35 cellular contexts compared by ENCODE assay signal in genomic region chr19:50423279-50424113, GRCh38. TPM values are rescaled to one million over a fixed set of nuclear protein-coding genes. Genes with fewer than 3 reads are reported as not detected.
DNase-seq lines count a peak whose midpoint lies in the region; ATAC-seq, FAIRE-seq and TF ChIP-seq lines count a peak whose summit lies in the region.
"Had no signal": no experiment of that assay in that cellular context is flagged by ENCODE, and none has a peak within 500 bp of the region (broad histone marks: within the 10 kb centered on the region; RNA-seq: fewer than 3 reads in every experiment).

No MANE protein-coding gene starts in this region.

- POLR2A ChIA-PET in A549 (lab: Yijun Ruan, JAX): no interaction called here
- POLR2A ChIA-PET in HEK293T (lab: Yijun Ruan, JAX): no interaction called here

- H2AFZ ChIP-seq in OCI-LY3 (ENCODE audit: low read depth, low read length): no peak overlapping the region
- H2AFZ ChIP-seq: GM23248 had no signal

- TF ChIP-seq CTCF in A549 (IDR thresholded peaks at IDR 0.05): no peak
- no peak for TF ChIP-seq CTCF in OCI-LY3 (IDR thresholded peaks at IDR 0.05; ENCODE audit: low read depth, low read length)

- H3K27ac ChIP-seq in A549: no peak overlapping the region
- H3K27ac ChIP-seq in OCI-LY3 (ENCODE audit: low read length): peak overlapping the region; percentile 91
- H3K27ac ChIP-seq: brain microvascular endothelial cell, GM23248, heart right ventricle, prostate gland, SJCRH30, upper lobe of right lung had no signal

- TF ChIP-seq RAD21 in A549 (conservative IDR thresholded peaks at IDR 0.05 in 1 of 2, IDR thresholded peaks at IDR 0.05 in 1 of 2): no peak

- CTCF ChIA-PET in A549 (lab: Yijun Ruan, JAX) (interaction anchor here (0.8 to 5.8 kb wide), 7 partner anchors 8 to 57 kb away, joined by 3 to 36 read pairs (median 5); no protein-coding TSS in a partner anchor), HEK293T (lab: Yijun Ruan, JAX) (no interaction called here)

- no peak for TF ChIP-seq POLR2A in A549 (IDR thresholded peaks at IDR 0.05; ENCODE audit: low read length)

- H3K79me2 ChIP-seq in OCI-LY3 (ENCODE audit: low read length): peaks cover 48% of the 10 kb centered on the region

- FAIRE-seq in A549 (lab: Jason Lieb, UNC): no peak
- FAIRE-seq: frontal cortex, kidney had no signal

- no peaks in the 10 kb centered on the region for H3K9me3 ChIP-seq in A549
- H3K9me3 ChIP-seq in OCI-LY3 (ENCODE audit: insufficient read depth, low read length): 0 out of 2 replicates have a peak, but pooled peaks cover 3% of the 10 kb centered on the region
- H3K9me3 ChIP-seq: heart right ventricle, prostate gland, SJCRH30, upper lobe of right lung had no signal

- 83% methylated on average over 18 of the region's 22 CpGs for WGBS in A549 (ENCODE audit: missing lambda C conversion rate)

- no peak for TF ChIP-seq EP300 in A549 (IDR thresholded peaks at IDR 0.05)

- no peaks in the 10 kb centered on the region for H3K4me1 ChIP-seq in A549
- H3K4me1 ChIP-seq in OCI-LY3 (ENCODE audit: low read length): peaks cover 51% of the 10 kb centered on the region
- H3K4me1 ChIP-seq: prostate gland, upper lobe of right lung had no signal

- no peaks in the 10 kb centered on the region for H3K27me3 ChIP-seq in OCI-LY3 (ENCODE audit: low read depth, low read length)
- H3K27me3 ChIP-seq: SJCRH30 had no signal

- peaks cover 75% of the 10 kb centered on the region for H3K36me3 ChIP-seq in OCI-LY3 (replicated peaks; ENCODE audit: low read depth, low read length)
- H3K36me3 ChIP-seq: brain microvascular endothelial cell, heart right ventricle, prostate gland, SJCRH30, upper lobe of right lung had no signal

- DNase-seq in A549 (ENCODE audit: low read depth in 1 of 2, low spot score in 1 of 2) (no peak), left lobe of liver (ENCODE audit: low spot score) (no peak), HEK293T (ENCODE audit: extremely low spot score) (no peak), NCI-H526 treated with DMSO at 0.1 percent for 48 hours (lab: John Stamatoyannopoulos, UW) (no peak)
- no peak for DNase-seq in stimulated activated naive CD4-positive, alpha-beta T cell treated with Interleukin-2 at 50 U/mL for 16 hours (lab: John Stamatoyannopoulos, UW)
- DNase-seq: 8988T; activated CD4-positive, alpha-beta T cell treated with anti-CD3 and anti-CD28 coated beads for 36 hours; activated CD8-positive, alpha-beta T cell treated with anti-CD3 and anti-CD28 coated beads, Interleukin-2, amount 10 ng/mL, durations not matched to agents 7 days and 5 days; amniotic stem cell; brain microvascular endothelial cell; cerebellar nuclear complex; DMS79 treated with DMSO at 0.1 percent for 48 hours; GF-D8; GM23248; heart right ventricle; IMR-90; kidney; NCI-H1048; NCI-H1694; NCI-H446; NCI-H774; nucleus accumbens; RPMI8226; SJCRH30; SW 1271; T-helper 9 cell; upper lobe of right lung had no signal

- peaks cover 51% of the 10 kb centered on the region for H4K20me1 ChIP-seq in OCI-LY3 (ENCODE audit: insufficient read depth, low read length)

- H3K9ac ChIP-seq in OCI-LY3 (ENCODE audit: low read length): no peak overlapping the region
- H3K9ac ChIP-seq: GM23248 had no signal

- H3K4me3 ChIP-seq in A549 (no peak overlapping the region), OCI-LY3 (ENCODE audit: low read length) (0 out of 2 replicates have a peak overlapping the region, but pooled peaks have one; percentile 17)
- H3K4me3 ChIP-seq: GM23248, heart right ventricle, prostate gland, SJCRH30, upper lobe of right lung had no signal

- no peak overlapping the region for H3K4me2 ChIP-seq in A549
- H3K4me2 ChIP-seq in OCI-LY3 (ENCODE audit: low read length): peak overlapping the region; percentile 18

- no peak for ATAC-seq in A549
- peak; percentile 18 for ATAC-seq in left lobe of liver
- ATAC-seq: activated CD4-positive, alpha-beta T cell treated with anti-CD3 and anti-CD28 coated beads for 36 hours; activated CD8-positive, alpha-beta T cell treated with anti-CD3 and anti-CD28 coated beads, Interleukin-2, amount 10 ng/mL, durations not matched to agents 7 days and 5 days; activated T-helper 17 cell treated with anti-CD3 and anti-CD28 coated beads, Interleukin-2, amount 50 U/mL, for 72 hours; heart right ventricle; stimulated activated effector memory CD8-positive, alpha-beta T cell treated with anti-CD3 and anti-CD28 coated beads, Interleukin-12 subunit alpha, Interleukin-12 subunit beta, amount 100 ng/mL, for 72 hours; upper lobe of right lung had no signal

TF ChIP-seq in A549, 52 proteins besides CTCF, POLR2A, EP300 and RAD21 (continues in another document):
- TF ChIP-seq PHF8 (IDR thresholded peaks at IDR 0.05; ENCODE audit: borderline replicate concordance, low read depth): no peak
- TF ChIP-seq RNF2 (IDR thresholded peaks at IDR 0.05; ENCODE audit: borderline replicate concordance, low read depth): no peak
- no peak for TF ChIP-seq HOXB5 (CRISPR knock-in tag; IDR thresholded peaks at IDR 0.05)
- no peak for TF ChIP-seq CBX8 (IDR thresholded peaks at IDR 0.05)
- no peak for TF ChIP-seq ZC3H11A (IDR thresholded peaks at IDR 0.05)
- TF ChIP-seq BCL3 (IDR thresholded peaks at IDR 0.05): no peak
- no peak for TF ChIP-seq CEBPB (IDR thresholded peaks at IDR 0.05)

TF ChIP-seq in HEK293T, 16 proteins besides CTCF, POLR2A, EP300 and RAD21:
- TF ChIP-seq FOXM1 (IDR thresholded peaks at IDR 0.05; ENCODE audit: borderline replicate concordance) (no peak), L3MBTL2 (conservative IDR thresholded peaks at IDR 0.05) (no peak), ARNT (IDR thresholded peaks at IDR 0.05) (no peak), TARDBP (IDR thresholded peaks at IDR 0.05) (no peak), ELF4 (IDR thresholded peaks at IDR 0.05) (no peak)
TF ChIP-seq in HEK293T: peak in this region for 0.

RNA-seq across cellular contexts. Expression of gene SPIB, which starts 4.8 kb away (rescaled TPM):
- polyA plus RNA-seq in A549 (2011; rRNA removed) (not detected in 2 replicates), A549 (2017; fragmentation: RNase III; extraction: RNeasy Plus Mini Kit Qiagen cat#74134 plus additional on column Dnase treatment) (0.03 to 0.54 TPM (median 0.12 TPM) in 3 replicates)
- polyA plus RNA-seq in A549 (2012; cell fraction: cytosol; rRNA removed): 0.32 and 0.40 TPM in 2 replicates
- polyA plus RNA-seq in A549 (2012; cell fraction: nucleus; rRNA removed): 0.53 and 1.8 TPM in 2 replicates
- not detected in 2 replicates for polyA minus RNA-seq in A549 (2011; rRNA and poly(A)+ RNA removed)
- total RNA-seq in left lobe of liver: not detected
- total RNA-seq: dermis microvascular lymphatic vessel endothelial cell, GM23248, IMR-90, lower leg skin, prostate gland, temporal lobe had no signal
- polyA plus RNA-seq: GM23248, IMR-90 had no signal

RNA-seq across cellular contexts. Expression of gene MYBPC2, which starts 9.2 kb away (rescaled TPM):
- 0.03 TPM in 1 of 2 replicates, not detected in the other for polyA plus RNA-seq in A549 (2011; rRNA removed)
- 0.07 TPM in 1 of 2 replicates, not detected in the other for polyA plus RNA-seq in A549 (2012; cell fraction: cytosol; rRNA removed)
- polyA plus RNA-seq in A549 (2012; cell fraction: nucleus; rRNA removed): 0.01 TPM in 1 of 2 replicates, not detected in the other
- 0.03 to 0.10 TPM in 2 of 3 replicates, not detected in the other for polyA plus RNA-seq in A549 (2017; fragmentation: RNase III; extraction: RNeasy Plus Mini Kit Qiagen cat#74134 plus additional on column Dnase treatment)
- polyA minus RNA-seq in A549 (2011; rRNA and poly(A)+ RNA removed): not detected in 2 replicates
- total RNA-seq in left lobe of liver: not detected
- total RNA-seq: activated CD8-positive, alpha-beta T cell treated with anti-CD3 and anti-CD28 coated beads, Interleukin-2, amount 10 ng/mL, durations not matched to agents 7 days and 5 days; frontal cortex; GM23248; IMR-90 had no signal
- polyA plus RNA-seq: GM23248, IMR-90 had no signal

RNA-seq across cellular contexts. Expression of gene POLD1, which starts 39.3 kb away (rescaled TPM):
- polyA plus RNA-seq in A549 (2011; rRNA removed) (24.2 and 26.1 TPM in 2 replicates), A549 (2017; fragmentation: RNase III; extraction: RNeasy Plus Mini Kit Qiagen cat#74134 plus additional on column Dnase treatment) (84.9 to 88.8 TPM (median 88.0 TPM) in 3 replicates)
- polyA plus RNA-seq in A549 (2012; cell fraction: cytosol; rRNA removed): 133 and 174 TPM in 2 replicates
- 513 and 742 TPM in 2 replicates for polyA plus RNA-seq in A549 (2012; cell fraction: nucleus; rRNA removed)
- polyA minus RNA-seq in A549 (2011; rRNA and poly(A)+ RNA removed): 32.4 and 73.2 TPM in 2 replicates
- 8.2 TPM for total RNA-seq in left lobe of liver

RNA-seq across cellular contexts. Expression of gene NR1H2, which starts 47.2 kb away (rescaled TPM):
- polyA plus RNA-seq in A549 (2011; rRNA removed) (39.2 and 39.3 TPM in 2 replicates), A549 (2017; fragmentation: RNase III; extraction: RNeasy Plus Mini Kit Qiagen cat#74134 plus additional on column Dnase treatment) (52.5 to 69.7 TPM (median 67.0 TPM) in 3 replicates)
- polyA plus RNA-seq in A549 (2012; cell fraction: cytosol; rRNA removed): 66.5 and 83.6 TPM in 2 replicates
- polyA plus RNA-seq in A549 (2012; cell fraction: nucleus; rRNA removed): 131 and 169 TPM in 2 replicates
- 44.5 and 46.1 TPM in 2 replicates for polyA minus RNA-seq in A549 (2011; rRNA and poly(A)+ RNA removed)
- 32.2 TPM for total RNA-seq in left lobe of liver

RNA-seq across cellular contexts. Expression of gene EMC10, which starts 52.8 kb away (rescaled TPM):
- polyA plus RNA-seq in A549 (2011; rRNA removed) (52.8 and 54.0 TPM in 2 replicates), A549 (2017; fragmentation: RNase III; extraction: RNeasy Plus Mini Kit Qiagen cat#74134 plus additional on column Dnase treatment) (140 to 147 TPM (median 147 TPM) in 3 replicates)
- polyA plus RNA-seq in A549 (2012; cell fraction: cytosol; rRNA removed): 105 and 143 TPM in 2 replicates
- 127 and 152 TPM in 2 replicates for polyA plus RNA-seq in A549 (2012; cell fraction: nucleus; rRNA removed)
- 13.3 and 17.9 TPM in 2 replicates for polyA minus RNA-seq in A549 (2011; rRNA and poly(A)+ RNA removed)
- total RNA-seq in left lobe of liver: 55.2 TPM
